29 cellular contexts compared by ENCODE assay signal in the genomic region with DNA sequence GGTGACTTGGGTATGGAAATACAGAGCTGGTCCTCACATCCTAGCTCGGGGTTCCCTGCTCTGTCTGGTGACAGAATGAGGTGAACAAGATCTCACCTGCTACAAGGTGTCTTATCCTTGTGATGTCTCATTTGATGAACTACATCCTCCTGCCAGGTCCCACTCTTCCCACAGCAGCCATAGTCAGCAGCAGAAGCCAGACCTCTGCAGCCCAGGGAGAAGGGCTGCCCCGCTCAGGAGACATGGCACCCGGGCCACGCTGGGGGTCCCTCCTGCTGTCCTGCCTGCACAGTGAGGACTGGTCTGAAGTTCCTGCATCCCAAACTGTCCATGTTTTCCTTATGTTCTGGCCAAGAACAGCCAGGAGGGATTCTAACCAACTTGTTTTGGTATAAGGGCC.
"Had no signal": no experiment of that assay in that cellular context is flagged by ENCODE, and none has a peak within 500 bp of the region (broad histone marks: within the 10 kb centered on the region; RNA-seq: fewer than 3 reads in every experiment).

No MANE protein-coding gene starts in this region.

- H3K27ac ChIP-seq: stomach, suprapubic skin, testis, thoracic aorta, tibial artery, tibial nerve, transverse colon, upper lobe of left lung, upper lobe of right lung, uterus, vagina had no signal

- ATAC-seq: stimulated activated effector memory CD8-positive, alpha-beta T cell treated with anti-CD3 and anti-CD28 coated beads, Interleukin-12 subunit alpha, Interleukin-12 subunit beta, amount 100 ng/mL, for 72 hours; stimulated activated memory B cell treated with anti-CD40 and anti-IgM and Interleukin-4, amounts not matched to agents 10 μg/mL and 1 μg/mL and 100 μg/mL, for 72 hours; stimulated activated naive B cell treated with anti-CD40 and anti-IgM and Interleukin-4, amounts not matched to agents 10 μg/mL and 1 μg/mL and 100 μg/mL, for 72 hours; stimulated activated naive CD8-positive, alpha-beta T cell treated with anti-CD3 and anti-CD28 coated beads, Interleukin-15, amount 100 ng/mL, for 72 hours; stimulated activated naive CD8-positive, alpha-beta T cell treated with anti-CD3 and anti-CD28 coated beads, Interleukin-15, Interleukin-2, amounts not matched to agents 100 U/mL and 50 U/mL, for 24 hours; upper lobe of right lung had no signal

- H3K27me3 Mint-ChIP-seq: stimulated activated naive CD8-positive, alpha-beta T cell treated with anti-CD3 and anti-CD28 coated beads, Interleukin-15, amount 100 ng/mL, for 72 hours; stimulated activated naive CD8-positive, alpha-beta T cell treated with anti-CD3 and anti-CD28 coated beads, Interleukin-15, Interleukin-2, amounts not matched to agents 100 ng/mL and 50 ng/mL, for 24 hours; type B pancreatic cell had no signal

- H3K27ac Mint-ChIP-seq: stimulated activated effector memory CD8-positive, alpha-beta T cell treated with anti-CD3 and anti-CD28 coated beads, Interleukin-12 subunit alpha, Interleukin-12 subunit beta, amount 100 ng/mL, for 72 hours; stimulated activated memory B cell treated with anti-CD40 and anti-IgM and Interleukin-4, amounts not matched to agents 10 μg/mL and 1 μg/mL and 100 μg/mL, for 72 hours; stimulated activated naive B cell treated with anti-CD40 and anti-IgM and Interleukin-4, amounts not matched to agents 10 μg/mL and 1 μg/mL and 100 μg/mL, for 72 hours; stimulated activated naive CD8-positive, alpha-beta T cell treated with anti-CD3 and anti-CD28 coated beads, Interleukin-15, Interleukin-2, amounts not matched to agents 100 ng/mL and 50 ng/mL, for 24 hours; type B pancreatic cell had no signal

- H3K4me1 Mint-ChIP-seq: stimulated activated effector memory CD8-positive, alpha-beta T cell treated with anti-CD3 and anti-CD28 coated beads, Interleukin-12 subunit alpha, Interleukin-12 subunit beta, amount 100 ng/mL, for 72 hours; stimulated activated memory B cell treated with anti-CD40 and anti-IgM and Interleukin-4, amounts not matched to agents 10 μg/mL and 1 μg/mL and 100 μg/mL, for 72 hours; stimulated activated naive CD8-positive, alpha-beta T cell treated with anti-CD3 and anti-CD28 coated beads, Interleukin-15, amount 100 ng/mL, for 72 hours had no signal

- H3K36me3 ChIP-seq: stomach, suprapubic skin, thoracic aorta, thyroid gland, tibial artery, tibial nerve, transverse colon, upper lobe of left lung, upper lobe of right lung, uterus, vagina had no signal

- H3K27me3 ChIP-seq: stomach, suprapubic skin, testis, thyroid gland, tibial nerve, transverse colon, upper lobe of left lung, upper lobe of right lung, uterus, vagina had no signal

- H3K9me3 ChIP-seq: stomach, suprapubic skin, testis, thoracic aorta, thyroid gland, tibial artery, tibial nerve, transverse colon, upper lobe of left lung, upper lobe of right lung, uterus, vagina had no signal

- H3K9me3 Mint-ChIP-seq: stimulated activated effector memory CD8-positive, alpha-beta T cell treated with anti-CD3 and anti-CD28 coated beads, Interleukin-12 subunit alpha, Interleukin-12 subunit beta, amount 100 ng/mL, for 72 hours; stimulated activated naive B cell treated with anti-CD40 and anti-IgM and Interleukin-4, amounts not matched to agents 10 μg/mL and 1 μg/mL and 100 μg/mL, for 72 hours; stimulated activated naive CD8-positive, alpha-beta T cell treated with anti-CD3 and anti-CD28 coated beads, Interleukin-15, amount 100 ng/mL, for 72 hours; stimulated activated naive CD8-positive, alpha-beta T cell treated with anti-CD3 and anti-CD28 coated beads, Interleukin-15, Interleukin-2, amounts not matched to agents 100 ng/mL and 50 ng/mL, for 24 hours; type B pancreatic cell had no signal

- H3K36me3 Mint-ChIP-seq: stimulated activated effector memory CD8-positive, alpha-beta T cell treated with anti-CD3 and anti-CD28 coated beads, Interleukin-12 subunit alpha, Interleukin-12 subunit beta, amount 100 ng/mL, for 72 hours; stimulated activated memory B cell treated with anti-CD40 and anti-IgM and Interleukin-4, amounts not matched to agents 10 μg/mL and 1 μg/mL and 100 μg/mL, for 72 hours; stimulated activated naive B cell treated with anti-CD40 and anti-IgM and Interleukin-4, amounts not matched to agents 10 μg/mL and 1 μg/mL and 100 μg/mL, for 72 hours; type B pancreatic cell had no signal

- FAIRE-seq: urothelium cell line had no signal

- H3K4me3 Mint-ChIP-seq: stimulated activated effector memory CD8-positive, alpha-beta T cell treated with anti-CD3 and anti-CD28 coated beads, Interleukin-12 subunit alpha, Interleukin-12 subunit beta, amount 100 ng/mL, for 72 hours; stimulated activated memory B cell treated with anti-CD40 and anti-IgM and Interleukin-4, amounts not matched to agents 10 μg/mL and 1 μg/mL and 100 μg/mL, for 72 hours; stimulated activated naive B cell treated with anti-CD40 and anti-IgM and Interleukin-4, amounts not matched to agents 10 μg/mL and 1 μg/mL and 100 μg/mL, for 72 hours; stimulated activated naive CD8-positive, alpha-beta T cell treated with anti-CD3 and anti-CD28 coated beads, Interleukin-15, amount 100 ng/mL, for 72 hours; stimulated activated naive CD8-positive, alpha-beta T cell treated with anti-CD3 and anti-CD28 coated beads, Interleukin-15, Interleukin-2, amounts not matched to agents 100 ng/mL and 50 ng/mL, for 24 hours; type B pancreatic cell had no signal

- H3K4me1 ChIP-seq: suprapubic skin, testis, tibial artery, tibial nerve, transverse colon, upper lobe of left lung, upper lobe of right lung, uterus, vagina had no signal

- H3K4me3 ChIP-seq: stomach, suprapubic skin, testis, thoracic aorta, thyroid gland, tibial artery, tibial nerve, transverse colon, upper lobe of left lung, upper lobe of right lung, uterus, vagina had no signal

- DNase-seq: stimulated activated CD4-positive, alpha-beta T cell treated with anti-CD3 and anti-CD28 coated beads, Interleukin-2, amount 100 ng/mL, for 48 hours; stimulated activated CD4-positive, alpha-beta T cell treated with anti-CD3 and anti-CD28 coated beads, Interleukin-4, amount 100 ng/mL, for 1 hour; stimulated activated CD4-positive, alpha-beta T cell treated with anti-CD3 and anti-CD28 coated beads, Interleukin-4, amount 100 ng/mL, for 24 hours; stimulated activated CD4-positive, alpha-beta T cell treated with anti-CD3 and anti-CD28 coated beads, Interleukin-4, amount 100 ng/mL, for 4 hours; stimulated activated CD8-positive, alpha-beta memory T cell treated with anti-CD3 and anti-CD28 coated beads, Interleukin-4, amount 100 ng/mL, for 48 hours; stimulated activated naive B cell treated with anti-CD40 and anti-IgM and Interleukin-4, amounts not matched to agents 10 μg/mL and 1 μg/mL and 100 μg/mL, for 72 hours; stimulated activated naive CD4-positive, alpha-beta T cell; stimulated activated naive CD4-positive, alpha-beta T cell treated with Interleukin-2 at 50 U/mL for 16 hours; stimulated activated naive CD8-positive, alpha-beta T cell treated with anti-CD3 and anti-CD28 coated beads, Interleukin-15, amount 100 ng/mL, for 72 hours; stimulated activated naive CD8-positive, alpha-beta T cell treated with anti-CD3 and anti-CD28 coated beads, Interleukin-15, Interleukin-2, amounts not matched to agents 100 U/mL and 50 U/mL, for 24 hours; stomach; substantia nigra; testis; tibial artery; transverse colon; trophoblast cell; upper lobe of right lung; uterus had no signal
